10 cellular contexts compared by ENCODE assay signal in genomic region chr17:61400058-61400785, GRCh38. TPM values are rescaled to one million over a fixed set of nuclear protein-coding genes. Genes with fewer than 3 reads are reported as not detected.
DNase-seq lines count a peak whose midpoint lies in the region; ATAC-seq and TF ChIP-seq lines count a peak whose summit lies in the region.
"Had no signal": no experiment of that assay in that cellular context is flagged by ENCODE, and none has a peak within 500 bp of the region (broad histone marks: within the 10 kb centered on the region; RNA-seq: fewer than 3 reads in every experiment).

No MANE protein-coding gene starts in this region.

- H3K27me3 ChIP-seq in gastroesophageal sphincter: peaks cover 95% of the 10 kb centered on the region
- no peaks in the 10 kb centered on the region for H3K27me3 ChIP-seq in skeletal muscle satellite cell (ENCODE audit: control insufficient read depth, insufficient read depth, low read length)

- H3K9ac ChIP-seq in skeletal muscle satellite cell (ENCODE audit: low read depth, low read length): peak overlapping the region; percentile 95

- no peak for TF ChIP-seq CTCF in gastroesophageal sphincter (IDR thresholded peaks at IDR 0.05)

- POLR2A ChIA-PET in T-cell (lab: Charles Lee): interaction anchor here in 1 of 2 donors (0.7 kb wide), 1 partner anchor 606 kb away, joined by 3 read pairs; no protein-coding TSS in a partner anchor

- peaks cover 44 to 57% (median 50%) of the 10 kb centered on the region in 3 donors for H3K4me1 Mint-ChIP-seq in T-cell

- peak; percentile 13 for DNase-seq in NCI-H1092 treated with DMSO at 0.1 percent for 48 hours (lab: John Stamatoyannopoulos, UW)
- no peak for DNase-seq in NCI-H1092 (lab: John Stamatoyannopoulos, UW)
- no peak for DNase-seq in T-cell
- no peak for DNase-seq in NCI-H1048 (lab: John Stamatoyannopoulos, UW)

- peak overlapping the region; percentile 25 to 93 (median 86) for H3K27ac ChIP-seq in gastroesophageal sphincter
- H3K27ac ChIP-seq: C4-2B had no signal

- no peaks in the 10 kb centered on the region for H3K9me3 ChIP-seq in gastroesophageal sphincter
- no peaks in the 10 kb centered on the region for H3K9me3 ChIP-seq in skeletal muscle satellite cell (replicated peaks; ENCODE audit: low read length)

- ATAC-seq in T-cell (replicated peaks in 1 of 4) (no peak), gastroesophageal sphincter (peak; percentile 37), GM19395 (IDR thresholded peaks at IDR 0.05; ENCODE audit: unreplicated experiment) (no peak), GM18861 (IDR thresholded peaks at IDR 0.05; ENCODE audit: unreplicated experiment) (no peak)

- H3K36me3 ChIP-seq in gastroesophageal sphincter (peaks cover 0 to 21% of the 10 kb centered on the region in 2 donors), skeletal muscle satellite cell (ENCODE audit: insufficient read depth, low read length) (peaks cover 31% of the 10 kb centered on the region)

- H3K4me1 ChIP-seq in gastroesophageal sphincter: peaks cover 0 to 95% (median 34%) of the 10 kb centered on the region in 3 donors
- H3K4me1 ChIP-seq in skeletal muscle satellite cell (ENCODE audit: control insufficient read depth, insufficient read depth, low read length): peaks cover 48% of the 10 kb centered on the region

- CTCF ChIA-PET in T-cell (lab: Charles Lee): no interaction called here

- no peak overlapping the region for H3K27ac Mint-ChIP-seq in T-cell

- 0 to 4% methylated on average over 5 to 19 of the region's 95 CpGs for WGBS in gastroesophageal sphincter (ENCODE audit: low coverage in 1 of 2), 2 donors

- H3K36me3 Mint-ChIP-seq in T-cell: no peaks in the 10 kb centered on the region

- no peaks in the 10 kb centered on the region for H3K9me3 Mint-ChIP-seq in T-cell

- H3K4me2 ChIP-seq in skeletal muscle satellite cell (ENCODE audit: low read length): peak overlapping the region; percentile 97

- no peak for TF ChIP-seq POLR2A in gastroesophageal sphincter (IDR thresholded peaks at IDR 0.05)

- TF ChIP-seq EP300 in gastroesophageal sphincter (IDR thresholded peaks at IDR 0.05): no peak

- peak overlapping the region; percentile 48 to 57 for H3K4me3 ChIP-seq in gastroesophageal sphincter
- H3K4me3 ChIP-seq in skeletal muscle satellite cell (ENCODE audit: low read length): peak overlapping the region; percentile 85

- peaks cover 44 to 66% of the 10 kb centered on the region in 2 donors for H3K27me3 Mint-ChIP-seq in T-cell

- H3K4me3 Mint-ChIP-seq in T-cell: peak overlapping the region; percentile 43 to 66 (median 55)

RNA-seq across cellular contexts. Expression of gene TBX2, which starts 0.6 kb away (rescaled TPM):
- total RNA-seq in T-cell (under 1 TPM in 3 of 5 donors, not detected in 2; 0.26 to 0.82 (median 0.32) TPM), gastroesophageal sphincter (10 to 100 TPM; 19.0 to 33.6 (median 22.8) TPM)
- total RNA-seq in skeletal muscle satellite cell (2012; rRNA removed): 32.4 and 33.0 TPM in 2 replicates

RNA-seq across cellular contexts. Expression of gene TBX4, which starts 52.0 kb away (rescaled TPM):
- total RNA-seq in T-cell (not detected), gastroesophageal sphincter (under 1 TPM in 1 of 4 donors, not detected in 3; 0.27 TPM)
- under 0.01 and 0.51 TPM in 2 replicates for total RNA-seq in skeletal muscle satellite cell (2012; rRNA removed)
- total RNA-seq: renal cortical epithelial cell had no signal

Comparison
In these comparisons a context has a peak if more than half of its experiments do, and no peak if none do; other contexts are left out.
1. RNA of gene TBX2, which starts 0.6 kb away (total RNA-seq): 19.0 to 33.6 TPM in gastroesophageal sphincter; 0.26 to 0.82 TPM in T-cell; every median in the first group is over 10 times any median in the second.